25 cellular contexts compared by ENCODE assay signal in genomic region chr2:47251404-47251675, GRCh38.
"Had no signal": no experiment of that assay in that cellular context is flagged by ENCODE, and none has a peak within 500 bp of the region (broad histone marks: within the 10 kb centered on the region; RNA-seq: fewer than 3 reads in every experiment).

No MANE protein-coding gene starts in this region.

- H3K27me3 Mint-ChIP-seq: activated B cell treated with CpG ODN at 0.5 μM for 24 hours; activated naive CD4-positive, alpha-beta T cell treated with anti-CD3 and anti-CD28 coated beads, Interleukin-2, amount 50 U/mL, for 24 hours; activated naive CD8-positive, alpha-beta T cell treated with anti-CD3 and anti-CD28 coated beads, Interleukin-2, amount 50 U/mL, for 24 hours; stimulated activated naive CD8-positive, alpha-beta T cell treated with anti-CD3 and anti-CD28 coated beads, Interleukin-15, amount 100 ng/mL, for 72 hours had no signal

- H3K4me3 Mint-ChIP-seq: activated B cell treated with CpG ODN at 0.5 μM for 24 hours; activated CD8-positive, alpha-beta memory T cell treated with anti-CD3 and anti-CD28 coated beads, Interleukin-2, amount 10 ng/mL, durations not matched to agents 7 days and 5 days; activated CD8-positive, alpha-beta T cell treated with anti-CD3 and anti-CD28 coated beads, Interleukin-2, amount 10 ng/mL, durations not matched to agents 7 days and 5 days; activated naive CD4-positive, alpha-beta T cell treated with anti-CD3 and anti-CD28 coated beads, Interleukin-2, amount 50 U/mL, for 24 hours; activated naive CD8-positive, alpha-beta T cell treated with anti-CD3 and anti-CD28 coated beads, Interleukin-2, amount 50 U/mL, for 24 hours; dendritic cell treated with granulocyte-macrophage colony-stimulating factor and Interleukin-4, amounts not matched to agents 40 ng/mL and 50 ng/mL, for 4 days; nephron; stimulated activated effector memory CD8-positive, alpha-beta T cell treated with anti-CD3 and anti-CD28 coated beads, Interleukin-12 subunit alpha, Interleukin-12 subunit beta, amount 100 ng/mL, for 72 hours; stimulated activated naive CD8-positive, alpha-beta T cell treated with anti-CD3 and anti-CD28 coated beads, Interleukin-15, amount 100 ng/mL, for 72 hours; T-cell had no signal

- DNase-seq: activated B cell treated with CpG ODN at 0.5 μM for 24 hours; activated CD8-positive, alpha-beta memory T cell treated with anti-CD3 and anti-CD28 coated beads, Interleukin-2, amount 10 ng/mL, durations not matched to agents 7 days and 5 days; activated CD8-positive, alpha-beta T cell treated with anti-CD3 and anti-CD28 coated beads, Interleukin-2, amount 10 ng/mL, durations not matched to agents 7 days and 5 days; activated naive CD8-positive, alpha-beta T cell treated with anti-CD3 and anti-CD28 coated beads, Interleukin-2, amount 50 U/mL, for 24 hours; activated T-cell treated with anti-CD3 and anti-CD28 coated beads, Interleukin-2, amount 50 U/mL, for 48 hours; amygdala; central memory CD4-positive, alpha-beta T cell; gastrocnemius medialis; head of caudate nucleus; left lung; lower lobe of right lung; pancreas; sigmoid colon; small intestine; stimulated activated CD4-positive, alpha-beta T cell treated with anti-CD3 and anti-CD28 coated beads, Interleukin-4, amount 100 ng/mL, for 24 hours; stimulated activated naive CD8-positive, alpha-beta T cell treated with anti-CD3 and anti-CD28 coated beads, Interleukin-15, amount 100 ng/mL, for 72 hours; T-cell; thyroid gland had no signal

- H3K4me1 Mint-ChIP-seq: activated CD8-positive, alpha-beta memory T cell treated with anti-CD3 and anti-CD28 coated beads, Interleukin-2, amount 10 ng/mL, durations not matched to agents 7 days and 5 days; activated naive CD4-positive, alpha-beta T cell treated with anti-CD3 and anti-CD28 coated beads, Interleukin-2, amount 50 U/mL, for 24 hours; activated naive CD8-positive, alpha-beta T cell treated with anti-CD3 and anti-CD28 coated beads, Interleukin-2, amount 50 U/mL, for 24 hours; stimulated activated effector memory CD8-positive, alpha-beta T cell treated with anti-CD3 and anti-CD28 coated beads, Interleukin-12 subunit alpha, Interleukin-12 subunit beta, amount 100 ng/mL, for 72 hours; stimulated activated naive CD8-positive, alpha-beta T cell treated with anti-CD3 and anti-CD28 coated beads, Interleukin-15, amount 100 ng/mL, for 72 hours; T-cell had no signal

- H3K9me3 ChIP-seq: breast epithelium, gastrocnemius medialis, left lung, lower lobe of right lung, pancreas, prostate gland, sigmoid colon, thyroid gland had no signal

- H3K27ac ChIP-seq: breast epithelium, gastrocnemius medialis, left lung, lower lobe of right lung, pancreas, prostate gland, sigmoid colon, thyroid gland had no signal

- H3K4me3 ChIP-seq: breast epithelium, gastrocnemius medialis, left lung, lower lobe of right lung, pancreas, prostate gland, sigmoid colon, thyroid gland had no signal

- H3K36me3 ChIP-seq: breast epithelium, gastrocnemius medialis, left lung, lower lobe of right lung, pancreas, prostate gland, sigmoid colon, thyroid gland had no signal

- H3K4me1 ChIP-seq: breast epithelium, gastrocnemius medialis, left lung, lower lobe of right lung, pancreas, prostate gland, thyroid gland had no signal

- H3K36me3 Mint-ChIP-seq: activated CD8-positive, alpha-beta memory T cell treated with anti-CD3 and anti-CD28 coated beads, Interleukin-2, amount 10 ng/mL, durations not matched to agents 7 days and 5 days; activated naive CD4-positive, alpha-beta T cell treated with anti-CD3 and anti-CD28 coated beads, Interleukin-2, amount 50 U/mL, for 24 hours; stimulated activated effector memory CD8-positive, alpha-beta T cell treated with anti-CD3 and anti-CD28 coated beads, Interleukin-12 subunit alpha, Interleukin-12 subunit beta, amount 100 ng/mL, for 72 hours; T-cell had no signal

- ATAC-seq: activated CD8-positive, alpha-beta memory T cell treated with anti-CD3 and anti-CD28 coated beads, Interleukin-2, amount 10 ng/mL, durations not matched to agents 7 days and 5 days; activated CD8-positive, alpha-beta T cell treated with anti-CD3 and anti-CD28 coated beads, Interleukin-2, amount 10 ng/mL, durations not matched to agents 7 days and 5 days; activated naive CD8-positive, alpha-beta T cell treated with anti-CD3 and anti-CD28 coated beads, Interleukin-2, amount 50 U/mL, for 24 hours; gastrocnemius medialis; lower lobe of right lung; pancreas; stimulated activated effector memory CD8-positive, alpha-beta T cell treated with anti-CD3 and anti-CD28 coated beads, Interleukin-12 subunit alpha, Interleukin-12 subunit beta, amount 100 ng/mL, for 72 hours; stimulated activated naive CD8-positive, alpha-beta T cell treated with anti-CD3 and anti-CD28 coated beads, Interleukin-15, amount 100 ng/mL, for 72 hours; T-cell had no signal

- H3K27ac Mint-ChIP-seq: activated B cell treated with CpG ODN at 0.5 μM for 24 hours; activated CD8-positive, alpha-beta memory T cell treated with anti-CD3 and anti-CD28 coated beads, Interleukin-2, amount 10 ng/mL, durations not matched to agents 7 days and 5 days; activated CD8-positive, alpha-beta T cell treated with anti-CD3 and anti-CD28 coated beads, Interleukin-2, amount 10 ng/mL, durations not matched to agents 7 days and 5 days; activated naive CD4-positive, alpha-beta T cell treated with anti-CD3 and anti-CD28 coated beads, Interleukin-2, amount 50 U/mL, for 24 hours; activated naive CD8-positive, alpha-beta T cell treated with anti-CD3 and anti-CD28 coated beads, Interleukin-2, amount 50 U/mL, for 24 hours; activated T-helper 2 cell treated with anti-CD3 and anti-CD28 coated beads, Interferon-gamma antibody, Interleukin-2, Interleukin-4, amounts not matched to agents 10 μg/mL and 5 μg/mL and 100 μg/mL, durations not matched to agents 14 hours and 24 hours and 36 hours; dendritic cell treated with granulocyte-macrophage colony-stimulating factor and Interleukin-4, amounts not matched to agents 40 ng/mL and 50 ng/mL, for 4 days; nephron; stimulated activated effector memory CD8-positive, alpha-beta T cell treated with anti-CD3 and anti-CD28 coated beads, Interleukin-12 subunit alpha, Interleukin-12 subunit beta, amount 100 ng/mL, for 72 hours; stimulated activated naive CD8-positive, alpha-beta T cell treated with anti-CD3 and anti-CD28 coated beads, Interleukin-15, amount 100 ng/mL, for 72 hours; T-cell had no signal

- H3K9me3 Mint-ChIP-seq: activated B cell treated with CpG ODN at 0.5 μM for 24 hours; activated naive CD4-positive, alpha-beta T cell treated with anti-CD3 and anti-CD28 coated beads, Interleukin-2, amount 50 U/mL, for 24 hours; activated naive CD8-positive, alpha-beta T cell treated with anti-CD3 and anti-CD28 coated beads, Interleukin-2, amount 50 U/mL, for 24 hours; activated T-helper 2 cell treated with anti-CD3 and anti-CD28 coated beads, Interferon-gamma antibody, Interleukin-2, Interleukin-4, amounts not matched to agents 10 μg/mL and 5 μg/mL and 100 μg/mL, durations not matched to agents 14 hours and 24 hours and 36 hours; dendritic cell treated with granulocyte-macrophage colony-stimulating factor and Interleukin-4, amounts not matched to agents 40 ng/mL and 50 ng/mL, for 4 days; nephron; stimulated activated effector memory CD8-positive, alpha-beta T cell treated with anti-CD3 and anti-CD28 coated beads, Interleukin-12 subunit alpha, Interleukin-12 subunit beta, amount 100 ng/mL, for 72 hours; stimulated activated naive CD8-positive, alpha-beta T cell treated with anti-CD3 and anti-CD28 coated beads, Interleukin-15, amount 100 ng/mL, for 72 hours; T-cell had no signal

- H3K27me3 ChIP-seq: breast epithelium, gastrocnemius medialis, left lung, pancreas, sigmoid colon, thyroid gland had no signal
